In the genomic region with DNA sequence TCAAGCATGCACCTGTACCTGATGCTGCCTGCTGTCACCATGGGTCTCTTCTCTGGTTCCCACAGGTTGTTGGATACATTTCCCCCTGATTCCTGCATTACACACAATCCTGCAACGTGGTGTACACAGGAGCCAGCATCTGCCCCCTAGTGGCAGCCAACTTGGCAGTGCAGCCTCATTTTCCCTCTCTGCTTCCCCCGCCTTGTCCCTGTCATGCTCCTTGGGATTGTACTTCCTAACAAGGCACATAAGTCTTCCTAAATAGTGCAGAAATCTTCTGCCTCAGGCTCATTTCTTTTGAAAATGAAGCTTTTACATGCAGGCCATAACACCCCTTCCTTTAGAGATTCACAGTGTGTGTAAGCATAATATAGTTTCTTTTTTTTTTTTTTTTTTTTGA, we compare ENCODE assay signal across 8 cellular contexts.
DNase-seq lines count a peak whose midpoint lies in the region; ATAC-seq and TF ChIP-seq lines count a peak whose summit lies in the region.

No MANE protein-coding gene starts in this region.

- ATAC-seq in GM18909 (IDR thresholded peaks at IDR 0.05; ENCODE audit: poor library complexity, unreplicated experiment) = peak; percentile 76
- ATAC-seq in HG03439 (IDR thresholded peaks at IDR 0.05; ENCODE audit: unreplicated experiment) = peak; percentile 64
- ATAC-seq in GM19324 (IDR thresholded peaks at IDR 0.05; ENCODE audit: low FRiP score, unreplicated experiment) = no peak

- no peak overlapping the region for H3K4me3 ChIP-seq in kidney epithelial cell (ENCODE audit: low read depth, low read length)

- no peaks in the 10 kb centered on the region for H3K36me3 ChIP-seq in kidney epithelial cell (ENCODE audit: control insufficient read depth, insufficient read depth, low read length)

- DNase-seq in DMS53 (lab: John Stamatoyannopoulos, UW) (peak; percentile 80), SW480 (ENCODE audit: low spot score) (peak; percentile 30), kidney epithelial cell (ENCODE audit: low read depth) (no peak), DMS79 (lab: John Stamatoyannopoulos, UW) (no peak), NCI-H2196 treated with DMSO at 0.1 percent for 48 hours (lab: John Stamatoyannopoulos, UW; ENCODE audit: unreplicated experiment) (no peak)

- TF ChIP-seq CTCF in kidney epithelial cell (IDR thresholded peaks at IDR 0.05; ENCODE audit: insufficient read depth, low read length, poor library complexity, severe bottlenecking) = peak; percentile 70

- no peaks in the 10 kb centered on the region for H3K27me3 ChIP-seq in kidney epithelial cell (ENCODE audit: control insufficient read depth, insufficient read depth, low read length)

Comparison
In these comparisons a context has a peak if more than half of its experiments do, and no peak if none do; other contexts are left out.
1. DNase-seq: peak in DMS53 (single experiment) and SW480 (single experiment); none in kidney epithelial cell (single experiment), DMS79 (single experiment) and NCI-H2196 treated with DMSO at 0.1 percent for 48 hours (single experiment).